33 cellular contexts compared by ENCODE assay signal in the genomic region with DNA sequence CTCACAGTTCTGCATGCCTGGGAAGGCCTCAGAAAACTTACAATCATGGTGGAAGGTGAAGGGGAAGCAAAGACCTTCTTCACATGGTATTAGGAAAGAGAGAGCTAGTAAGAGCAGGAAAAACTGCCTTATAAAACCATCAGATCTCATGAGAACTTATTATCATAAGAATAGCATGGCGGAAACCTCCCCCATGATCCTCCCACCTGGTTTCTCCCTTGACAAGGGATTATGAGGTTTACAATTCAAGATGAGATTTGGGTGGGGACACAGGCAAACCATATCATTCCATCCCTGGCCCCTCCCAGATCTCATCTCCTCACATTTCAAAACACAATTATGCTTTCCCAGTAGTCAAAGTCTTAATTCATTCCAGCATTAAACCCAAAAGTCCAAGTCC.
"Had no signal": no experiment of that assay in that cellular context is flagged by ENCODE, and none has a peak within 500 bp of the region (broad histone marks: within the 10 kb centered on the region; RNA-seq: fewer than 3 reads in every experiment).

No MANE protein-coding gene starts in this region.

- DNase-seq: Karpas-422, Kasumi-1, MG63, MM.1S, MV-4-11, NCI-H1048, NCI-H1092, NCI-H1092 treated with DMSO at 0.1 percent for 48 hours, NCI-H1105, NCI-H1105 treated with DMSO at 0.1 percent for 48 hours, NCI-H1417, NCI-H1417 treated with DMSO at 0.1 percent for 48 hours, NCI-H1436, NCI-H1436 treated with DMSO at 0.1 percent for 48 hours, NCI-H146, NCI-H1694, NCI-H1694 treated with DMSO at 0.1 percent for 48 hours, NCI-H187, NCI-H187 treated with DMSO at 0.1 percent for 48 hours, NCI-H1930, NCI-H2029, NCI-H2029 treated with DMSO at 0.1 percent for 48 hours, NCI-H2081, NCI-H2081 treated with DMSO at 0.1 percent for 48 hours, NCI-H2107, NCI-H2171, NCI-H2171 treated with DMSO at 0.1 percent for 48 hours, NCI-H2227 treated with DMSO at 0.1 percent for 48 hours, NCI-H226, NCI-H345, NCI-H446, NCI-H446 treated with DMSO at 0.1 percent for 48 hours, NCI-H510A had no signal
